2 cellular contexts compared by ENCODE assay signal in genomic region chr5:173913686-173914321, GRCh38.
A peak's percentile ranks its signal among the peaks of the same experiment; 100 is the strongest.
TF ChIP-seq lines count a peak whose summit lies in the region.

No MANE protein-coding gene starts in this region.

TF ChIP-seq in WTC11, 78 proteins besides CTCF, POLR2A, EP300 and RAD21:
- no peak for TF ChIP-seq ATF3 (CRISPR knock-in tag; conservative IDR thresholded peaks at IDR 0.05)

TF ChIP-seq in HepG2, 621 proteins besides CTCF, POLR2A, EP300 and RAD21:
- TF ChIP-seq FOXP1 (IDR thresholded peaks at IDR 0.05) (no peak), FOXP1 (CRISPR knock-in tag; IDR thresholded peaks at IDR 0.05) (0 out of 2 replicates have a peak, but pooled peaks have one; percentile 13), CEBPB (IDR thresholded peaks at IDR 0.05; ENCODE audit: borderline replicate concordance, low read depth, low read length) (peak; percentile 42; the same call in 1 of the 2 replicates), RXRA (CRISPR knock-in tag; IDR thresholded peaks at IDR 0.05) (no peak), NR2F6 (IDR thresholded peaks at IDR 0.05) (0 out of 2 replicates have a peak, but pooled peaks have one; percentile 23), NR2F6 (CRISPR knock-in tag; IDR thresholded peaks at IDR 0.05) (no peak), FOXA3 (CRISPR knock-in tag; IDR thresholded peaks at IDR 0.05) (0 out of 2 replicates have a peak, but pooled peaks have one; percentile 14), PHF8 (CRISPR knock-in tag; IDR thresholded peaks at IDR 0.05) (no peak), ZNF367 (CRISPR knock-in tag; IDR thresholded peaks at IDR 0.05; ENCODE audit: borderline replicate concordance) (no peak), CEBPG (CRISPR knock-in tag; IDR thresholded peaks at IDR 0.05) (peak; percentile 20; the same call in 1 of the 2 replicates)
